Comparison of ENCODE assay signal across 26 cellular contexts in genomic region chr9:14903040-14903439, GRCh38. TPM values are rescaled to one million over a fixed set of nuclear protein-coding genes. Genes with fewer than 3 reads are reported as not detected.
"Had no signal": no experiment of that assay in that cellular context is flagged by ENCODE, and none has a peak within 500 bp of the region (broad histone marks: within the 10 kb centered on the region; RNA-seq: fewer than 3 reads in every experiment).

No MANE protein-coding gene starts in this region.

- H3K9me3 ChIP-seq: adrenal gland, ascending aorta, left lung, transverse colon had no signal

- H3K27ac ChIP-seq: adrenal gland, brain microvascular endothelial cell, left lung, transverse colon had no signal

- DNase-seq: activated B cell treated with CpG ODN at 0.5 μM for 24 hours; activated CD4-positive, alpha-beta T cell treated with anti-CD3 and anti-CD28 coated beads for 36 hours; activated CD4-positive, alpha-beta T cell treated with anti-CD3 and anti-CD28 coated beads, Interleukin-2, amount 50 U/mL, for 4 hours; activated CD8-positive, alpha-beta memory T cell treated with anti-CD3 and anti-CD28 coated beads, Interleukin-2, amount 50 U/mL, for 48 hours; activated naive CD4-positive, alpha-beta T cell; activated T-cell treated with anti-CD3 and anti-CD28 coated beads, Interleukin-2, amount 50 U/mL, for 4 hours; adrenal gland; brain microvascular endothelial cell; caudate nucleus; dermis blood vessel endothelial cell; effector CD8-positive, alpha-beta T cell; foreskin melanocyte; immature natural killer cell; left lung; naive thymus-derived CD8-positive, alpha-beta T cell; small intestine; stimulated activated CD4-positive, alpha-beta T cell treated with anti-CD3 and anti-CD28 coated beads, Interleukin-15, amount 100 ng/mL, for 24 hours; stimulated activated naive B cell treated with anti-CD40 and anti-IgM and Interleukin-4, amounts not matched to agents 10 μg/mL and 1 μg/mL and 100 μg/mL, for 72 hours; transverse colon had no signal

- H3K27me3 ChIP-seq: adrenal gland, ascending aorta, brain microvascular endothelial cell, left lung, transverse colon had no signal

- H3K36me3 ChIP-seq: adrenal gland, ascending aorta, brain microvascular endothelial cell, left lung, transverse colon had no signal

- ATAC-seq: activated CD4-positive, alpha-beta T cell treated with anti-CD3 and anti-CD28 coated beads for 36 hours; activated T-cell treated with anti-CD3 and anti-CD28 coated beads, Interleukin-2, amount 50 U/mL, for 4 hours; esophagus mucosa; left lung; naive thymus-derived CD8-positive, alpha-beta T cell; sciatic nerve; stimulated activated naive B cell treated with anti-CD40 and anti-IgM and Interleukin-4, amounts not matched to agents 10 μg/mL and 1 μg/mL and 100 μg/mL, for 72 hours had no signal

- H3K4me3 ChIP-seq: adrenal gland, ascending aorta, left lung, transverse colon had no signal

- FAIRE-seq: small intestine, urothelium cell line had no signal

- H3K4me1 ChIP-seq: adrenal gland, left lung had no signal

RNA-seq across cellular contexts. Expression of gene FREM1, which starts 7.2 kb away (rescaled TPM):
- total RNA-seq: activated B cell treated with CpG ODN at 0.5 μM for 24 hours; activated CD4-positive, alpha-beta T cell treated with anti-CD3 and anti-CD28 coated beads for 36 hours; activated CD8-positive, alpha-beta memory T cell treated with anti-CD3 and anti-CD28 coated beads for 36 hours; activated T-helper 2 cell treated with anti-CD3 and anti-CD28 coated beads, Interferon-gamma antibody, Interleukin-2, Interleukin-4, amounts not matched to agents 10 μg/mL and 5 μg/mL and 100 μg/mL, durations not matched to agents 14 hours and 24 hours and 36 hours; dermis blood vessel endothelial cell; lung microvascular endothelial cell; naive thymus-derived CD8-positive, alpha-beta T cell had no signal
- polyA plus RNA-seq: immature natural killer cell; naive thymus-derived CD8-positive, alpha-beta T cell had no signal
